In the genomic region with DNA sequence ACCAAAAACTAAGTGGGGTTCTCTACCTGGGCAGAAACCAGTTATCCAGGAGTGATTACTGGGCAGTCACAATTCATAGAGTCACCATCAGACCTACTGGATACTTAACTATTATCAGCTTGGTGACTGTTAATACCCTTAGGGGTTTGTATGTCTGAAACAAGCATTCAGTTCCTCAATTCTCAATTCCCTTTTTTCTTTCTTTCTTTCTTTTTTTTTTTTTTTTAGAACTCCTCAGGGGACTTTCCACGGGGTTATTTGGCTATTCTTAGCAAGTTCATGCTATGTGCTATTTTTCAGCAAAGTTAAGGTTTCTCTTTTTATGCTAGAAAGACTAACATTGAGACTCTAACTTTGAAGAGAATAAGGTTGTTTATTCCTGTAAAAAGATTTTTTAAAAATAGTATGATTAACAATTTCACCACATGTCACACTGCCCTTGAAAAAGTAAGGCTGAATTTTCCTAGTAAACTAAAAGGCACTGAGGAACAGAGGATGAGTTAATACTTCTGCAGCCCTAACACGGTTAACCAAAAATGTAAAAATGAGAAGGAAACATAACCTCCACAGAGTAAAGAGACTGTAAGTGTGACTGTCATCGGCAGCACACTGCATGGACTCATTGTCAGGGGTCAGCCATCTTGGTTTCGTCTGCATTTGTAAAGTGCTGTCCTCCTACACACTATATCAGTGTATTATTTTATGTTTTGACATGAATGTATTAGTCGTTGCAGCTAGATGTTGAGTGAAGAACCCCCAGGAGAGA, we compare ENCODE assay signal across 10 cellular contexts.
DNase-seq lines count a peak whose midpoint lies in the region; ATAC-seq lines count a peak whose summit lies in the region.
"Had no signal": no experiment of that assay in that cellular context is flagged by ENCODE, and none has a peak within 500 bp of the region (broad histone marks: within the 10 kb centered on the region; RNA-seq: fewer than 3 reads in every experiment).

No MANE protein-coding gene starts in this region.

- H3K36me3 Mint-ChIP-seq in effector memory CD8-positive, alpha-beta T cell (ENCODE audit: insufficient read depth) = no peaks in the 10 kb centered on the region
- H3K36me3 Mint-ChIP-seq in activated T-cell treated with anti-CD3 and anti-CD28 coated beads, Interleukin-2, amount 50 U/mL, for 72 hours (ENCODE audit: insufficient read depth in 2 of 2) = no peaks in the 10 kb centered on the region
- H3K36me3 Mint-ChIP-seq: activated naive CD4-positive, alpha-beta T cell treated with anti-CD3 and anti-CD28 coated beads, Interleukin-2, amount 50 U/mL, for 72 hours had no signal

- DNase-seq in effector memory CD8-positive, alpha-beta T cell = no peak
- no peak for DNase-seq in COLO668 (lab: John Stamatoyannopoulos, UW; ENCODE audit: unreplicated experiment)
- no peak for DNase-seq in NCI-H2196 (lab: John Stamatoyannopoulos, UW; ENCODE audit: unreplicated experiment)
- DNase-seq in activated T-cell treated with anti-CD3 and anti-CD28 coated beads, Interleukin-2, amount 50 U/mL, for 72 hours = no peak
- no peak for DNase-seq in NCI-H146 treated with DMSO at 0.1 percent for 48 hours (lab: John Stamatoyannopoulos, UW; ENCODE audit: unreplicated experiment)
- DNase-seq: NCI-H446 had no signal

- H3K9me3 Mint-ChIP-seq in effector memory CD8-positive, alpha-beta T cell = no peaks in the 10 kb centered on the region
- no peaks in the 10 kb centered on the region for H3K9me3 Mint-ChIP-seq in activated T-cell treated with anti-CD3 and anti-CD28 coated beads, Interleukin-2, amount 50 U/mL, for 72 hours
- H3K9me3 Mint-ChIP-seq: activated naive CD4-positive, alpha-beta T cell treated with anti-CD3 and anti-CD28 coated beads, Interleukin-2, amount 50 U/mL, for 72 hours had no signal

- no peaks in the 10 kb centered on the region for H3K4me1 Mint-ChIP-seq in effector memory CD8-positive, alpha-beta T cell (ENCODE audit: low read depth in 2 of 2)
- peaks cover 5% of the 10 kb centered on the region for H3K4me1 Mint-ChIP-seq in activated T-cell treated with anti-CD3 and anti-CD28 coated beads, Interleukin-2, amount 50 U/mL, for 72 hours (ENCODE audit: low read depth)

- peak; percentile 63 for ATAC-seq in GM18519 (IDR thresholded peaks at IDR 0.05; ENCODE audit: low FRiP score, unreplicated experiment)
- ATAC-seq in GM21576 (IDR thresholded peaks at IDR 0.05; ENCODE audit: unreplicated experiment) = peak; percentile 84
- peak; percentile 75 for ATAC-seq in HG03342 (IDR thresholded peaks at IDR 0.05; ENCODE audit: unreplicated experiment)
- ATAC-seq in effector memory CD8-positive, alpha-beta T cell (replicated peaks) = peak; percentile 27
- ATAC-seq in activated T-cell treated with anti-CD3 and anti-CD28 coated beads, Interleukin-2, amount 50 U/mL, for 72 hours (replicated peaks in 1 of 2) = no peak
- ATAC-seq: activated naive CD4-positive, alpha-beta T cell treated with anti-CD3 and anti-CD28 coated beads, Interleukin-2, amount 50 U/mL, for 72 hours had no signal

- H3K4me3 Mint-ChIP-seq in effector memory CD8-positive, alpha-beta T cell = no peak overlapping the region
- no peak overlapping the region for H3K4me3 Mint-ChIP-seq in activated T-cell treated with anti-CD3 and anti-CD28 coated beads, Interleukin-2, amount 50 U/mL, for 72 hours

- H3K27ac Mint-ChIP-seq in effector memory CD8-positive, alpha-beta T cell = no peak overlapping the region
- H3K27ac Mint-ChIP-seq in activated T-cell treated with anti-CD3 and anti-CD28 coated beads, Interleukin-2, amount 50 U/mL, for 72 hours = no peak overlapping the region
- H3K27ac Mint-ChIP-seq: activated naive CD4-positive, alpha-beta T cell treated with anti-CD3 and anti-CD28 coated beads, Interleukin-2, amount 50 U/mL, for 72 hours had no signal

- H3K27me3 Mint-ChIP-seq in effector memory CD8-positive, alpha-beta T cell = peaks cover 10 to 36% of the 10 kb centered on the region in 2 donors
- H3K27me3 Mint-ChIP-seq in activated T-cell treated with anti-CD3 and anti-CD28 coated beads, Interleukin-2, amount 50 U/mL, for 72 hours (ENCODE audit: low read depth) = peaks cover 6% of the 10 kb centered on the region

Comparison
In these comparisons a context has a peak if more than half of its experiments do, and no peak if none do; other contexts are left out.
1. ATAC-seq: peak in GM18519 (single experiment), GM21576 (single experiment), HG03342 (single experiment) and effector memory CD8-positive, alpha-beta T cell (single experiment); none in activated T-cell treated with anti-CD3 and anti-CD28 coated beads, Interleukin-2, amount 50 U/mL, for 72 hours (0 of 2).